In genomic region chr17:28750178-28751047, GRCh38 we compare ENCODE assay signal across 8 cellular contexts.
DNase-seq lines count a peak whose midpoint lies in the region; ATAC-seq lines count a peak whose summit lies in the region.

No MANE protein-coding gene starts in this region.

- H3K27ac ChIP-seq in BLaER1 treated with 17β-estradiol and CSF1 and Interleukin-3, amounts not matched to agents 10 nM and 100 nM = 0 out of 22 replicates have a peak overlapping the region, but pooled peaks of 1 of the 11 experiments have one; percentile 5

- H3K27me3 Mint-ChIP-seq in memory B cell = no peaks in the 10 kb centered on the region

- H3K4me3 Mint-ChIP-seq in memory B cell = no peak overlapping the region

- H4K20me1 ChIP-seq in BLaER1 treated with 17β-estradiol and CSF1 and Interleukin-3, amounts not matched to agents 10 nM and 100 nM = peaks cover 69 to 91% (median 78%) of the 10 kb centered on the region in 11 experiments

- peaks cover 62 to 92% (median 80%) of the 10 kb centered on the region in 11 experiments for H3K36me3 ChIP-seq in BLaER1 treated with 17β-estradiol and CSF1 and Interleukin-3, amounts not matched to agents 10 nM and 100 nM

- peak; percentile 75 for ATAC-seq in GM19372 (IDR thresholded peaks at IDR 0.05; ENCODE audit: low read depth, unreplicated experiment)
- peak; percentile 72 for ATAC-seq in memory B cell (ENCODE audit: low read depth)

- H3K36me3 Mint-ChIP-seq in memory B cell = peaks cover 7% of the 10 kb centered on the region

- H3K4me3 ChIP-seq in BLaER1 treated with 17β-estradiol and CSF1 and Interleukin-3, amounts not matched to agents 10 nM and 100 nM = no peak overlapping the region

- H3K27ac Mint-ChIP-seq in memory B cell = peak overlapping the region; percentile 62

- H3K4me1 Mint-ChIP-seq in memory B cell = peaks cover 22% of the 10 kb centered on the region

- peak in 72 of 76 experiments; percentile 54 to 94 (median 84) for DNase-seq in HUDEP-2 (lab: John Stamatoyannopoulos, UW; ENCODE audit: unreplicated experiment in 76 of 76)
- peak; percentile 18 for DNase-seq in NK-92 (lab: John Stamatoyannopoulos, UW; ENCODE audit: unreplicated experiment)
- peak; percentile 74 to 82 for DNase-seq in activated CD8-positive, alpha-beta memory T cell treated with anti-CD3 and anti-CD28 coated beads for 1 hour (ENCODE audit: extremely low read depth in 1 of 2, low read depth in 1 of 2)
- peak; percentile 80 for DNase-seq in effector CD8-positive, alpha-beta T cell (lab: John Stamatoyannopoulos, UW)
- peak; percentile 92 to 93 for DNase-seq in memory B cell (ENCODE audit: low spot score in 2 of 2)
- DNase-seq in stimulated activated CD8-positive, alpha-beta memory T cell treated with anti-CD3 and anti-CD28 coated beads, Interleukin-12 subunit alpha, Interleukin-12 subunit beta, amount 100 ng/mL, for 4 hours (ENCODE audit: low read depth) = peak; percentile 66

- H3K9me3 Mint-ChIP-seq in memory B cell = no peaks in the 10 kb centered on the region

- no peaks in the 10 kb centered on the region for H3K27me3 ChIP-seq in BLaER1 treated with 17β-estradiol and CSF1 and Interleukin-3, amounts not matched to agents 10 nM and 100 nM

- H3K4me2 ChIP-seq in BLaER1 treated with 17β-estradiol and CSF1 and Interleukin-3, amounts not matched to agents 10 nM and 100 nM = peak overlapping the region in 3 of 11 experiments; percentile 7 to 33 (median 10); a peak in 2 of 22 replicates

- no peaks in the 10 kb centered on the region for H3K9me3 ChIP-seq in BLaER1 treated with 17β-estradiol and CSF1 and Interleukin-3, amounts not matched to agents 10 nM and 100 nM (replicated peaks in 1 of 11)

- peak overlapping the region in 10 of 11 experiments; percentile 3 to 46 (median 36); a peak in 14 of 22 replicates for H3K9ac ChIP-seq in BLaER1 treated with 17β-estradiol and CSF1 and Interleukin-3, amounts not matched to agents 10 nM and 100 nM

- H3K4me1 ChIP-seq in BLaER1 treated with 17β-estradiol and CSF1 and Interleukin-3, amounts not matched to agents 10 nM and 100 nM = peaks cover 30 to 47% (median 38%) of the 10 kb centered on the region in 10 experiments

Comparison
In these comparisons a context has a peak if more than half of its experiments do, and no peak if none do; other contexts are left out.
1. DNase-seq: peak in every context shown above with its lines; median percentile 92 in memory B cell; 84 in HUDEP-2; 80 in effector CD8-positive, alpha-beta T cell; 78 in activated CD8-positive, alpha-beta memory T cell treated with anti-CD3 and anti-CD28 coated beads for 1 hour; 66 in stimulated activated CD8-positive, alpha-beta memory T cell treated with anti-CD3 and anti-CD28 coated beads, Interleukin-12 subunit alpha, Interleukin-12 subunit beta, amount 100 ng/mL, for 4 hours; 18 in NK-92.